Comparison of ENCODE assay signal across 15 cellular contexts in the genomic region with DNA sequence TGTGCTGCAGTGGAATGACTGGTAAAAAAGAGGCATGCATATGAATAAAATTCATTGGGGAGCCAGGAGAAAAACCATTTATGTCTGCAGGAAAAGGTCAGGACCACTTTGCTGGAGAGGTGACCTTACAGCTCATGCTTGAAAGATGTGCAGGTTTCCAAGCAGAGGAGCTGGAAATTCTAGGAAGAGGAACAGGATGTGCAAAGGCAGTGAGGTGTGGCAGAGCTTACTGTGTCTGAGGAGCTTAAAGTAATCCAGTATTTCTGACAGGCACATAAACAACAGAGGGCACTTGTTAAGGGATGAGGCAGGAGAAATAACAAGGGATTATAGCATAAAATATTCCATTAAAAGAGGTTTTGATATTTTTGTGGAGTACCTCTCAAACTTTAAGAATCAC.
"Had no signal": no experiment of that assay in that cellular context is flagged by ENCODE, and none has a peak within 500 bp of the region (broad histone marks: within the 10 kb centered on the region; RNA-seq: fewer than 3 reads in every experiment).

No MANE protein-coding gene starts in this region.

- H3K36me3 ChIP-seq: left ventricle myocardium inferior had no signal

- H3K27me3 ChIP-seq: body of pancreas, testis had no signal

- H3K4me3 ChIP-seq: body of pancreas, left ventricle myocardium inferior, testis had no signal

- H3K27ac ChIP-seq: body of pancreas, left ventricle myocardium inferior, testis had no signal

- H3K9me3 ChIP-seq: body of pancreas, left ventricle myocardium inferior, testis had no signal

- H3K4me1 ChIP-seq: body of pancreas, testis had no signal

- DNase-seq: activated effector memory CD4-positive, alpha-beta T cell treated with Interleukin-2 at 50 U/mL for 16 hours; activated T-cell treated with anti-CD3 and anti-CD28 coated beads, Interleukin-2, amount 50 U/mL, for 24 hours; amniotic stem cell; body of pancreas; cortex of kidney; effector CD8-positive, alpha-beta T cell; erythroblast; head of caudate nucleus; left ventricle myocardium inferior; mesendoderm; retina; stimulated activated CD4-positive, alpha-beta T cell treated with anti-CD3 and anti-CD28 coated beads, Interleukin-15, amount 100 ng/mL, for 24 hours; stimulated activated CD4-positive, alpha-beta T cell treated with anti-CD3 and anti-CD28 coated beads, Interleukin-4, amount 100 ng/mL, for 24 hours; T-helper 2 cell; testis had no signal
